In genomic region chr1:15799004-15799867, GRCh38 we compare ENCODE assay signal across 1 cellular context.
TF ChIP-seq lines count a peak whose summit lies in the region.

No MANE protein-coding gene starts in this region.

TF ChIP-seq in GM12878, 131 proteins besides CTCF, POLR2A, EP300 and RAD21:
- TF ChIP-seq SUPT20H (IDR thresholded peaks at IDR 0.05; ENCODE audit: borderline replicate concordance, control insufficient read depth, low read depth, low read length) (no peak), NR2F1 (conservative IDR thresholded peaks at IDR 0.05) (0 out of 2 replicates have a peak, but pooled peaks have one; percentile 34), ZNF24 (IDR thresholded peaks at IDR 0.05) (peak; percentile 90)
- TF ChIP-seq, protein P1, sequence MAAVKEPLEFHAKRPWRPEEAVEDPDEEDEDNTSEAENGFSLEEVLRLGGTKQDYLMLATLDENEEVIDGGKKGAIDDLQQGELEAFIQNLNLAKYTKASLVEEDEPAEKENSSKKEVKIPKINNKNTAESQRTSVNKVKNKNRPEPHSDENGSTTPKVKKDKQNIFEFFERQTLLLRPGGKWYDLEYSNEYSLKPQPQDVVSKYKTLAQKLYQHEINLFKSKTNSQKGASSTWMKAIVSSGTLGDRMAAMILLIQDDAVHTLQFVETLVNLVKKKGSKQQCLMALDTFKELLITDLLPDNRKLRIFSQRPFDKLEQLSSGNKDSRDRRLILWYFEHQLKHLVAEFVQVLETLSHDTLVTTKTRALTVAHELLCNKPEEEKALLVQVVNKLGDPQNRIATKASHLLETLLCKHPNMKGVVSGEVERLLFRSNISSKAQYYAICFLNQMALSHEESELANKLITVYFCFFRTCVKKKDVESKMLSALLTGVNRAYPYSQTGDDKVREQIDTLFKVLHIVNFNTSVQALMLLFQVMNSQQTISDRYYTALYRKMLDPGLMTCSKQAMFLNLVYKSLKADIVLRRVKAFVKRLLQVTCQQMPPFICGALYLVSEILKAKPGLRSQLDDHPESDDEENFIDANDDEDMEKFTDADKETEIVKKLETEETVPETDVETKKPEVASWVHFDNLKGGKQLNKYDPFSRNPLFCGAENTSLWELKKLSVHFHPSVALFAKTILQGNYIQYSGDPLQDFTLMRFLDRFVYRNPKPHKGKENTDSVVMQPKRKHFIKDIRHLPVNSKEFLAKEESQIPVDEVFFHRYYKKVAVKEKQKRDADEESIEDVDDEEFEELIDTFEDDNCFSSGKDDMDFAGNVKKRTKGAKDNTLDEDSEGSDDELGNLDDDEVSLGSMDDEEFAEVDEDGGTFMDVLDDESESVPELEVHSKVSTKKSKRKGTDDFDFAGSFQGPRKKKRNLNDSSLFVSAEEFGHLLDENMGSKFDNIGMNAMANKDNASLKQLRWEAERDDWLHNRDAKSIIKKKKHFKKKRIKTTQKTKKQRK (IDR thresholded peaks at IDR 0.05; ENCODE audit: low read depth, low read length), result no peak
